In genomic region chr7:55516399-55516798, GRCh38 we compare ENCODE assay signal across 12 cellular contexts. TPM values are rescaled to one million over a fixed set of nuclear protein-coding genes. Genes with fewer than 3 reads are reported as not detected.
DNase-seq lines count a peak whose midpoint lies in the region; ATAC-seq and TF ChIP-seq lines count a peak whose summit lies in the region.
"Had no signal": no experiment of that assay in that cellular context is flagged by ENCODE, and none has a peak within 500 bp of the region (broad histone marks: within the 10 kb centered on the region; RNA-seq: fewer than 3 reads in every experiment).

No MANE protein-coding gene starts in this region.

- TF ChIP-seq POLR2A in gastrocnemius medialis (IDR thresholded peaks at IDR 0.05), result no peak

- intact Hi-C loops in gastrocnemius medialis (cut with DNase I; ENCODE audit: low total_unique reads), result no loop called here
- intact Hi-C loops in upper lobe of right lung (cut with DNase I), result no loop called here

- H3K27me3 ChIP-seq in gastrocnemius medialis, result no peaks in the 10 kb centered on the region
- no peaks in the 10 kb centered on the region for H3K27me3 ChIP-seq in upper lobe of right lung

- H3K4me3 ChIP-seq in GM12865 (ENCODE audit: low read depth, low read length) (peak overlapping the region; percentile 74), gastrocnemius medialis (no peak overlapping the region), upper lobe of right lung (no peak overlapping the region)
- H3K4me3 ChIP-seq: coronary artery had no signal

- no peak for TF ChIP-seq CTCF in GM12865 (IDR thresholded peaks at IDR 0.05; ENCODE audit: insufficient read depth, low read depth, low read length, missing control alignments)
- TF ChIP-seq CTCF in gastrocnemius medialis (IDR thresholded peaks at IDR 0.05 in 4 of 5, conservative IDR thresholded peaks at IDR 0.05 in 1 of 5), result no peak
- TF ChIP-seq CTCF in upper lobe of right lung (IDR thresholded peaks at IDR 0.05), result no peak

- H3K9me3 ChIP-seq in gastrocnemius medialis, result no peaks in the 10 kb centered on the region
- no peaks in the 10 kb centered on the region for H3K9me3 ChIP-seq in upper lobe of right lung

- H3K36me3 ChIP-seq in gastrocnemius medialis (no peaks in the 10 kb centered on the region), upper lobe of right lung (peaks cover 22% of the 10 kb centered on the region)

- H3K9me3 Mint-ChIP-seq in activated naive CD4-positive, alpha-beta T cell treated with anti-CD3 and anti-CD28 coated beads, Interleukin-2, amount 10 ng/mL, durations not matched to agents 7 days and 5 days, result no peaks in the 10 kb centered on the region
- H3K9me3 Mint-ChIP-seq in activated CD4-positive, alpha-beta memory T cell treated with anti-CD3 and anti-CD28 coated beads, Interleukin-2, amount 10 ng/mL, durations not matched to agents 7 days and 5 days, result no peaks in the 10 kb centered on the region

- peak overlapping the region; percentile 30 for H3K27ac Mint-ChIP-seq in activated naive CD4-positive, alpha-beta T cell treated with anti-CD3 and anti-CD28 coated beads, Interleukin-2, amount 10 ng/mL, durations not matched to agents 7 days and 5 days
- H3K27ac Mint-ChIP-seq in activated CD4-positive, alpha-beta memory T cell treated with anti-CD3 and anti-CD28 coated beads, Interleukin-2, amount 10 ng/mL, durations not matched to agents 7 days and 5 days, result peak overlapping the region; percentile 47

- H3K36me3 Mint-ChIP-seq in activated naive CD4-positive, alpha-beta T cell treated with anti-CD3 and anti-CD28 coated beads, Interleukin-2, amount 10 ng/mL, durations not matched to agents 7 days and 5 days, result peaks cover 46% of the 10 kb centered on the region
- H3K36me3 Mint-ChIP-seq in activated CD4-positive, alpha-beta memory T cell treated with anti-CD3 and anti-CD28 coated beads, Interleukin-2, amount 10 ng/mL, durations not matched to agents 7 days and 5 days (ENCODE audit: low read depth), result peaks cover 44% of the 10 kb centered on the region

- H3K4me1 Mint-ChIP-seq in activated naive CD4-positive, alpha-beta T cell treated with anti-CD3 and anti-CD28 coated beads, Interleukin-2, amount 10 ng/mL, durations not matched to agents 7 days and 5 days, result peaks cover 41% of the 10 kb centered on the region
- peaks cover 42% of the 10 kb centered on the region for H3K4me1 Mint-ChIP-seq in activated CD4-positive, alpha-beta memory T cell treated with anti-CD3 and anti-CD28 coated beads, Interleukin-2, amount 10 ng/mL, durations not matched to agents 7 days and 5 days

- POLR2A ChIA-PET in activated CD4-positive, alpha-beta memory T cell treated with anti-CD3 and anti-CD28 coated beads, Interleukin-2, amount 10 ng/mL, durations not matched to agents 7 days and 5 days (lab: Charles Lee), result interaction anchor here (1.0 to 1.8 kb wide), 4 partner anchors 17 to 57 kb away, joined by 3 to 5 read pairs (median 4); no protein-coding TSS in a partner anchor

- H3K27ac ChIP-seq in gastrocnemius medialis, result peak overlapping the region; percentile 77 to 86 (median 84)
- no peak overlapping the region for H3K27ac ChIP-seq in upper lobe of right lung
- H3K27ac ChIP-seq: coronary artery had no signal

- H3K4me1 ChIP-seq in gastrocnemius medialis, result peaks cover 34 to 36% of the 10 kb centered on the region in 2 donors
- H3K4me1 ChIP-seq in upper lobe of right lung, result peaks cover 6% of the 10 kb centered on the region

- no peak overlapping the region for H3K4me3 Mint-ChIP-seq in activated naive CD4-positive, alpha-beta T cell treated with anti-CD3 and anti-CD28 coated beads, Interleukin-2, amount 10 ng/mL, durations not matched to agents 7 days and 5 days
- no peak overlapping the region for H3K4me3 Mint-ChIP-seq in activated CD4-positive, alpha-beta memory T cell treated with anti-CD3 and anti-CD28 coated beads, Interleukin-2, amount 10 ng/mL, durations not matched to agents 7 days and 5 days

- CTCF ChIA-PET in activated naive CD4-positive, alpha-beta T cell treated with anti-CD3 and anti-CD28 coated beads, Interleukin-2, amount 10 ng/mL, durations not matched to agents 7 days and 5 days (lab: Charles Lee), result interaction anchor here (1.4 kb wide), 1 partner anchor 18 kb away, joined by 4 read pairs; no protein-coding TSS in a partner anchor
- CTCF ChIA-PET in activated CD4-positive, alpha-beta memory T cell treated with anti-CD3 and anti-CD28 coated beads, Interleukin-2, amount 10 ng/mL, durations not matched to agents 7 days and 5 days (lab: Charles Lee), result interaction anchor here (1.3 to 1.6 kb wide), 3 partner anchors 15 to 17 kb away, joined by 3 to 5 read pairs (median 4); no protein-coding TSS in a partner anchor

- ATAC-seq in gastrocnemius medialis, result no peak
- no peak for ATAC-seq in HG02623 (IDR thresholded peaks at IDR 0.05; ENCODE audit: unreplicated experiment)
- no peak for ATAC-seq in upper lobe of right lung

- in situ Hi-C loops in gastrocnemius medialis (cut with MboI; ENCODE audit: low sequenced_read_pairs in 4 of 4), result no loop called here

- no peaks in the 10 kb centered on the region for H3K27me3 Mint-ChIP-seq in activated naive CD4-positive, alpha-beta T cell treated with anti-CD3 and anti-CD28 coated beads, Interleukin-2, amount 10 ng/mL, durations not matched to agents 7 days and 5 days
- no peaks in the 10 kb centered on the region for H3K27me3 Mint-ChIP-seq in activated CD4-positive, alpha-beta memory T cell treated with anti-CD3 and anti-CD28 coated beads, Interleukin-2, amount 10 ng/mL, durations not matched to agents 7 days and 5 days

- no peak for DNase-seq in activated naive CD4-positive, alpha-beta T cell treated with anti-CD3 and anti-CD28 coated beads, Interleukin-2, amount 10 ng/mL, durations not matched to agents 7 days and 5 days
- no peak for DNase-seq in activated naive CD4-positive, alpha-beta T cell treated with Interleukin-2 at 50 U/mL for 16 hours
- peak; percentile 53 for DNase-seq in GM12865 (ENCODE audit: low read depth)
- DNase-seq in activated CD4-positive, alpha-beta memory T cell treated with anti-CD3 and anti-CD28 coated beads, Interleukin-2, amount 10 ng/mL, durations not matched to agents 7 days and 5 days, result no peak
- DNase-seq in gastrocnemius medialis, result no peak
- DNase-seq in upper lobe of right lung, result no peak
- DNase-seq in HPDE6-E6E7 (ENCODE audit: extremely low spot score), result no peak
- DNase-seq: glutamatergic neuron, NCI-H2081, NCI-H524 had no signal

RNA-seq across cellular contexts. Expression of gene VOPP1, which starts 55.9 kb away (rescaled TPM):
- 10 to 100 TPM; 51.4 to 52.7 TPM for total RNA-seq in activated CD4-positive, alpha-beta memory T cell treated with anti-CD3 and anti-CD28 coated beads, Interleukin-2, amount 10 ng/mL, durations not matched to agents 7 days and 5 days
- total RNA-seq in gastrocnemius medialis, result 10 to 100 TPM; 17.3 to 27.9 (median 26.5) TPM
- 53.7 TPM for total RNA-seq in upper lobe of right lung
